In genomic region chr14:72917420-72917819, GRCh38 we compare ENCODE assay signal across 16 cellular contexts.
"Had no signal": no experiment of that assay in that cellular context is flagged by ENCODE, and none has a peak within 500 bp of the region (broad histone marks: within the 10 kb centered on the region; RNA-seq: fewer than 3 reads in every experiment).

No MANE protein-coding gene starts in this region.

- H3K36me3 ChIP-seq: gastroesophageal sphincter, heart left ventricle, left lung, pancreas, right lobe of liver had no signal

- H3K9me3 ChIP-seq: gastroesophageal sphincter, heart left ventricle, left lung, pancreas, right lobe of liver had no signal

- H3K4me3 ChIP-seq: gastroesophageal sphincter, heart left ventricle, left lung, pancreas, right lobe of liver had no signal

- FAIRE-seq: colon, kidney, pancreas had no signal

- DNase-seq: activated B cell treated with CpG ODN at 0.5 μM for 24 hours; activated CD4-positive, alpha-beta memory T cell treated with anti-CD3 and anti-CD28 coated beads, Interleukin-2, amount 10 ng/mL, durations not matched to agents 7 days and 5 days; activated CD4-positive, alpha-beta T cell treated with anti-CD3 and anti-CD28 coated beads for 4 hours; activated CD8-positive, alpha-beta memory T cell treated with anti-CD3 and anti-CD28 coated beads, Interleukin-2, amount 10 ng/mL, durations not matched to agents 7 days and 5 days; amniotic stem cell; central memory CD4-positive, alpha-beta T cell; erythroblast; heart left ventricle; kidney; left lung; pancreas; right lobe of liver; stimulated activated CD4-positive, alpha-beta T cell treated with anti-CD3 and anti-CD28 coated beads, Interleukin-4, amount 100 ng/mL, for 24 hours had no signal

- H3K4me1 ChIP-seq: heart left ventricle, left lung, pancreas, right lobe of liver had no signal

- H3K27me3 ChIP-seq: gastroesophageal sphincter, heart left ventricle, pancreas, right lobe of liver had no signal

- ATAC-seq: activated CD8-positive, alpha-beta memory T cell treated with anti-CD3 and anti-CD28 coated beads, Interleukin-2, amount 10 ng/mL, durations not matched to agents 7 days and 5 days; gastroesophageal sphincter; heart left ventricle; left lung; pancreas; right lobe of liver; stimulated activated effector memory CD8-positive, alpha-beta T cell treated with anti-CD3 and anti-CD28 coated beads, Interleukin-12 subunit alpha, Interleukin-12 subunit beta, amount 100 ng/mL, for 72 hours had no signal

- H3K27ac ChIP-seq: heart left ventricle, left lung, pancreas, right lobe of liver had no signal
